ENCODE assay signal across 8 cellular contexts in genomic region chr2:164896634-164897033, GRCh38. TPM values are rescaled to one million over a fixed set of nuclear protein-coding genes. Genes with fewer than 3 reads are reported as not detected.
A peak's percentile ranks its signal among the peaks of the same experiment; 100 is the strongest.
DNase-seq lines count a peak whose midpoint lies in the region; ATAC-seq and TF ChIP-seq lines count a peak whose summit lies in the region.

No MANE protein-coding gene starts in this region.

- no peaks in the 10 kb centered on the region for H3K36me3 ChIP-seq in adipocyte (ENCODE audit: control insufficient read depth, insufficient read depth, low read length, severe bottlenecking)
- no peaks in the 10 kb centered on the region for H3K36me3 ChIP-seq in colonic mucosa

- ATAC-seq in GM19452 (IDR thresholded peaks at IDR 0.05; ENCODE audit: unreplicated experiment) = peak; percentile 98
- peak; percentile 99 for ATAC-seq in HG03342 (IDR thresholded peaks at IDR 0.05; ENCODE audit: unreplicated experiment)

- H3K9ac ChIP-seq in adipocyte (ENCODE audit: low read length) (peak overlapping the region; percentile 49), colonic mucosa (ENCODE audit: low read depth in 2 of 2, low read length in 2 of 2) (no peak overlapping the region)

- H3K9me3 ChIP-seq in adipocyte (ENCODE audit: control insufficient read depth, low read length) (peaks cover 4% of the 10 kb centered on the region), colonic mucosa (no peaks in the 10 kb centered on the region)

- H3K27me3 ChIP-seq in adipocyte (replicated peaks; ENCODE audit: control insufficient read depth, insufficient read depth, low read length) (no peaks in the 10 kb centered on the region), colonic mucosa (no peaks in the 10 kb centered on the region)

- intact Hi-C loops in colonic mucosa (cut with DNase I) = no loop called here

- H3K4me3 ChIP-seq in adipocyte (ENCODE audit: low read length) (peak overlapping the region; percentile 16), colonic mucosa (no peak overlapping the region)

- peaks cover 37% of the 10 kb centered on the region for H3K4me1 ChIP-seq in adipocyte (ENCODE audit: control insufficient read depth, insufficient read depth, low read length)
- no peaks in the 10 kb centered on the region for H3K4me1 ChIP-seq in colonic mucosa

- no peak overlapping the region for H3K27ac ChIP-seq in colonic mucosa

- DNase-seq in CD1c-positive myeloid dendritic cell (ENCODE audit: extremely low spot score) (peak; percentile 68), adipocyte (ENCODE audit: low read depth) (peak; percentile 52), renal cortical epithelial cell (ENCODE audit: low read depth) (peak; percentile 80), NCI-H2081 treated with DMSO at 0.1 percent for 48 hours (lab: John Stamatoyannopoulos, UW) (no peak), hypothalamus (lab: John Stamatoyannopoulos, UW) (no peak), colonic mucosa (no peak)

- no peak for TF ChIP-seq CTCF in colonic mucosa (IDR thresholded peaks at IDR 0.05)

RNA-seq across cellular contexts. Expression of gene COBLL1, which starts 55.0 kb away (rescaled TPM):
- total RNA-seq in renal cortical epithelial cell (11.6 and 117 TPM in 2 replicates), colonic mucosa (10 to 100 TPM; 20.7 to 23.9 TPM)

RNA-seq across cellular contexts. Expression of gene SLC38A11, which starts 58.7 kb away (rescaled TPM):
- total RNA-seq in renal cortical epithelial cell (0.69 and 1.2 TPM in 2 replicates), colonic mucosa (1 to 10 TPM; 1.5 to 3.0 TPM)

Comparison
In these comparisons a context has a peak if more than half of its experiments do, and no peak if none do; other contexts are left out.
1. DNase-seq: peak in CD1c-positive myeloid dendritic cell (single experiment), adipocyte (single experiment) and renal cortical epithelial cell (single experiment); none in NCI-H2081 treated with DMSO at 0.1 percent for 48 hours (single experiment), hypothalamus (0 of 51) and colonic mucosa (single experiment).